ENCODE assay signal across 9 cellular contexts in genomic region chr6:105898286-105898685, GRCh38.
DNase-seq lines count a peak whose midpoint lies in the region; ATAC-seq and TF ChIP-seq lines count a peak whose summit lies in the region.
"Had no signal": no experiment of that assay in that cellular context is flagged by ENCODE, and none has a peak within 500 bp of the region (broad histone marks: within the 10 kb centered on the region; RNA-seq: fewer than 3 reads in every experiment).

No MANE protein-coding gene starts in this region.

- H3K36me3 Mint-ChIP-seq in T-helper 2 cell treated with Interferon-gamma antibody and Interleukin-4, amounts not matched to agents 5 μg/mL and 100 μg/mL, for 36 hours (ENCODE audit: low read depth) = peaks cover 13% of the 10 kb centered on the region
- peaks cover 12% of the 10 kb centered on the region for H3K36me3 Mint-ChIP-seq in nephron progenitor cell (ENCODE audit: low read depth)

- no peak overlapping the region for H3K27ac Mint-ChIP-seq in T-helper 2 cell treated with Interferon-gamma antibody and Interleukin-4, amounts not matched to agents 5 μg/mL and 100 μg/mL, for 36 hours
- H3K27ac Mint-ChIP-seq in stimulated activated naive CD8-positive, alpha-beta T cell treated with anti-CD3 and anti-CD28 coated beads, Interleukin-15, amount 100 ng/mL, for 72 hours = no peak overlapping the region
- H3K27ac Mint-ChIP-seq in nephron progenitor cell = no peak overlapping the region

- TF ChIP-seq CTCF in nephron progenitor cell (IDR thresholded peaks at IDR 0.05) = no peak

- H3K4me3 Mint-ChIP-seq in T-helper 2 cell treated with Interferon-gamma antibody and Interleukin-4, amounts not matched to agents 5 μg/mL and 100 μg/mL, for 36 hours = no peak overlapping the region
- no peak overlapping the region for H3K4me3 Mint-ChIP-seq in stimulated activated naive CD8-positive, alpha-beta T cell treated with anti-CD3 and anti-CD28 coated beads, Interleukin-15, amount 100 ng/mL, for 72 hours
- H3K4me3 Mint-ChIP-seq in nephron progenitor cell = no peak overlapping the region

- DNase-seq in stimulated activated CD4-positive, alpha-beta T cell treated with anti-CD3 and anti-CD28 coated beads, Interleukin-15, amount 100 ng/mL, for 24 hours = peak; percentile 31
- DNase-seq in stimulated activated CD4-positive, alpha-beta T cell treated with anti-CD3 and anti-CD28 coated beads, Interleukin-4, amount 100 ng/mL, for 1 hour = no peak
- peak; percentile 49 for DNase-seq in T-helper 2 cell treated with Interferon-gamma antibody and Interleukin-4, amounts not matched to agents 5 μg/mL and 100 μg/mL, for 36 hours (ENCODE audit: low spot score)
- peak; percentile 19 to 64 for DNase-seq in stimulated activated naive CD8-positive, alpha-beta T cell treated with anti-CD3 and anti-CD28 coated beads, Interleukin-15, amount 100 ng/mL, for 72 hours
- DNase-seq in epidermal melanocyte (ENCODE audit: insufficient read length, low spot score) (no peak), nephron progenitor cell (no peak), DMS114 treated with DMSO at 0.1 percent for 48 hours (lab: John Stamatoyannopoulos, UW; ENCODE audit: unreplicated experiment) (no peak)
- DNase-seq: left cardiac atrium had no signal

- peaks cover 4% of the 10 kb centered on the region for H3K9me3 Mint-ChIP-seq in T-helper 2 cell treated with Interferon-gamma antibody and Interleukin-4, amounts not matched to agents 5 μg/mL and 100 μg/mL, for 36 hours
- H3K9me3 Mint-ChIP-seq in stimulated activated naive CD8-positive, alpha-beta T cell treated with anti-CD3 and anti-CD28 coated beads, Interleukin-15, amount 100 ng/mL, for 72 hours = no peaks in the 10 kb centered on the region
- H3K9me3 Mint-ChIP-seq in nephron progenitor cell = peaks cover 25% of the 10 kb centered on the region

- no peaks in the 10 kb centered on the region for H3K27me3 Mint-ChIP-seq in T-helper 2 cell treated with Interferon-gamma antibody and Interleukin-4, amounts not matched to agents 5 μg/mL and 100 μg/mL, for 36 hours (ENCODE audit: low read depth)
- H3K27me3 Mint-ChIP-seq in stimulated activated naive CD8-positive, alpha-beta T cell treated with anti-CD3 and anti-CD28 coated beads, Interleukin-15, amount 100 ng/mL, for 72 hours = peaks cover 27% of the 10 kb centered on the region
- peaks cover 1% of the 10 kb centered on the region for H3K27me3 Mint-ChIP-seq in nephron progenitor cell (ENCODE audit: low read depth, poor library complexity)

- H3K4me1 Mint-ChIP-seq in T-helper 2 cell treated with Interferon-gamma antibody and Interleukin-4, amounts not matched to agents 5 μg/mL and 100 μg/mL, for 36 hours (ENCODE audit: low read depth) = peaks cover 29% of the 10 kb centered on the region
- peaks cover 21% of the 10 kb centered on the region for H3K4me1 Mint-ChIP-seq in stimulated activated naive CD8-positive, alpha-beta T cell treated with anti-CD3 and anti-CD28 coated beads, Interleukin-15, amount 100 ng/mL, for 72 hours
- H3K4me1 Mint-ChIP-seq in nephron progenitor cell = peaks cover 28% of the 10 kb centered on the region

- peak; percentile 69 for ATAC-seq in HG02870 (IDR thresholded peaks at IDR 0.05; ENCODE audit: unreplicated experiment)
- ATAC-seq in stimulated activated naive CD8-positive, alpha-beta T cell treated with anti-CD3 and anti-CD28 coated beads, Interleukin-15, amount 100 ng/mL, for 72 hours = peak; percentile 95
- ATAC-seq: left cardiac atrium had no signal

Comparison
In these comparisons a context has a peak if more than half of its experiments do, and no peak if none do; other contexts are left out.
1. DNase-seq: peak in stimulated activated CD4-positive, alpha-beta T cell treated with anti-CD3 and anti-CD28 coated beads, Interleukin-15, amount 100 ng/mL, for 24 hours (single experiment), T-helper 2 cell treated with Interferon-gamma antibody and Interleukin-4, amounts not matched to agents 5 μg/mL and 100 μg/mL, for 36 hours (single experiment) and stimulated activated naive CD8-positive, alpha-beta T cell treated with anti-CD3 and anti-CD28 coated beads, Interleukin-15, amount 100 ng/mL, for 72 hours (2 of 2); none in stimulated activated CD4-positive, alpha-beta T cell treated with anti-CD3 and anti-CD28 coated beads, Interleukin-4, amount 100 ng/mL, for 1 hour (single experiment), epidermal melanocyte (single experiment), nephron progenitor cell (single experiment) and DMS114 treated with DMSO at 0.1 percent for 48 hours (single experiment).